ENCODE assay signal across 8 cellular contexts in the genomic region with DNA sequence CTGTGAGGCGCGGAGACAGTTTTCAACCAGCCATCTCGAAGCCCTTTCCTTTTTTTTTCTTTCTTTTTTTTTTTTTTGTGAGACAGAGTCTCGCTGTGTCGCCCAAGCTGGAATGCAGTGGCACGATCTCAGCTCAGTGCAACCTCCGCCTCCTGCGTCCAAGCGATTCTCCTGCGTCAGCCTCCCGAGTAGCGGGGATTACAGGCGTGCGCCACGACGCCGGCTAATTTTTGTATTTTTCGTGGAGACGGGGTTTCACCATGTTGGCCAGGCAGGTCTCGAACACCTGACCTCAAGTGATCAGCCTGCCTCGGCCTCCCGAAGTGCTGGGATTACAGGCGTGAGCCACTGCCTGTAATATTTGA. TPM values are rescaled to one million over a fixed set of nuclear protein-coding genes. Genes with fewer than 3 reads are reported as not detected.
DNase-seq lines count a peak whose midpoint lies in the region; ATAC-seq, FAIRE-seq and TF ChIP-seq lines count a peak whose summit lies in the region.
"Not testable (repeated sequence)": the region's sequence is repeated elsewhere in the genome, so short reads cannot be mapped to it uniquely, and the experiment has no call there.

No MANE protein-coding gene starts in this region.

- POLR2A ChIA-PET in naive thymus-derived CD8-positive, alpha-beta T cell (lab: Charles Lee), result not testable (repeated sequence)

- H3K4me3 Mint-ChIP-seq in naive thymus-derived CD8-positive, alpha-beta T cell, result peak overlapping the region in 9 of 10 donors; percentile 57 to 77 (median 68)

- H3K4me1 Mint-ChIP-seq in naive thymus-derived CD8-positive, alpha-beta T cell, result peaks cover 0 to 26% (median 5%) of the 10 kb centered on the region in 4 donors

- H3K27ac ChIP-seq in ACC112 (ENCODE audit: low read depth, low read length) (peak overlapping the region; percentile 91), WERI-Rb-1 (peak overlapping the region; percentile 89; the same call in 1 of the 2 replicates), esophagus (ENCODE audit: low read depth in 2 of 2, low read length in 1 of 2) (peak overlapping the region; percentile 91 to 98), small intestine (ENCODE audit: low read depth in 1 of 2, low read length in 1 of 2) (peak overlapping the region; percentile 82 to 91)
- H3K27ac ChIP-seq in HUES6 (ENCODE audit: low read depth, low read length), result not testable (repeated sequence)

- 9 to 10% methylated on average over 23 of the region's 23 CpGs for WGBS in esophagus, 2 donors
- 4 to 10% (median 9%) methylated on average over 22 to 23 of the region's 23 CpGs for whole genome bisulfite sequencing in small intestine, 3 donors

- H3K9ac ChIP-seq in HUES6 (ENCODE audit: low read length), result peak overlapping the region; percentile 65

- H3K9me3 ChIP-seq in HUES6 (ENCODE audit: control insufficient read depth, insufficient read depth, low read depth, low read length); WERI-Rb-1 (ENCODE audit: severe bottlenecking); esophagus (ENCODE audit: control insufficient read depth in 2 of 2, insufficient read depth in 1 of 2, low read depth in 1 of 2, low read length in 1 of 2); small intestine (ENCODE audit: control insufficient read depth, low read depth): not testable (repeated sequence)

- not testable (repeated sequence) for H3K36me3 Mint-ChIP-seq in naive thymus-derived CD8-positive, alpha-beta T cell

- not testable (repeated sequence) for H3K27me3 ChIP-seq in ACC112 (ENCODE audit: insufficient read depth, low read length); esophagus (ENCODE audit: control insufficient read depth in 1 of 2, insufficient read depth in 2 of 2, low read length in 2 of 2); small intestine (ENCODE audit: control insufficient read depth in 2 of 2, insufficient read depth in 2 of 2, low read length in 2 of 2)
- peaks cover 71% of the 10 kb centered on the region for H3K27me3 ChIP-seq in HUES6 (ENCODE audit: control insufficient read depth, insufficient read depth, low read length)
- H3K27me3 ChIP-seq in WERI-Rb-1 (ENCODE audit: insufficient read depth, low read depth, severe bottlenecking), result peaks cover 26% of the 10 kb centered on the region

- peaks cover 22% of the 10 kb centered on the region for H3K36me3 ChIP-seq in ACC112 (ENCODE audit: insufficient read depth, low read length)
- H3K36me3 ChIP-seq in HUES6 (ENCODE audit: control insufficient read depth, insufficient read depth, low read length); WERI-Rb-1: not testable (repeated sequence)
- peaks cover 0 to 18% of the 10 kb centered on the region in 2 donors for H3K36me3 ChIP-seq in esophagus (ENCODE audit: control insufficient read depth in 2 of 2, insufficient read depth in 2 of 2, low read length in 1 of 2)
- H3K36me3 ChIP-seq in small intestine (ENCODE audit: control insufficient read depth in 2 of 2, insufficient read depth in 2 of 2, low read length in 2 of 2), result peaks cover 0 to 11% of the 10 kb centered on the region in 2 donors

- H3K9me3 Mint-ChIP-seq in naive thymus-derived CD8-positive, alpha-beta T cell, result not testable (repeated sequence)

- H2AFZ ChIP-seq in ACC112 (ENCODE audit: low read length, unreplicated experiment), result not testable (repeated sequence)

- H3K27ac Mint-ChIP-seq in naive thymus-derived CD8-positive, alpha-beta T cell, result peak overlapping the region in 1 of 10 donors; percentile 80

- not testable (repeated sequence) for ATAC-seq in naive thymus-derived CD8-positive, alpha-beta T cell

- H3K4me3 ChIP-seq in ACC112 (ENCODE audit: low read depth, low read length) (peak overlapping the region; percentile 86), HUES6 (ENCODE audit: low read depth, low read length) (peak overlapping the region; percentile 66), WERI-Rb-1 (ENCODE audit: low read depth, low read length) (peak overlapping the region; percentile 61), astrocyte of the cerebellum (ENCODE audit: low read depth, low read length) (peak overlapping the region; percentile 52), esophagus (ENCODE audit: low read depth in 1 of 2, low read length in 2 of 2) (peak overlapping the region; percentile 78 to 92), small intestine (ENCODE audit: low read depth in 1 of 2, low read length in 2 of 2) (peak overlapping the region in 1 of 2 donors; percentile 76)

- in situ Hi-C loops in astrocyte of the cerebellum (cut with HindIII; ENCODE audit: low sequenced_read_pairs), result loop anchor here (25.0 kb wide), 2 partner anchors 1047 to 1272 kb away; no protein-coding TSS in a partner anchor

- H3K4me1 ChIP-seq in ACC112 (ENCODE audit: control insufficient read depth, insufficient read depth, low read length, unreplicated experiment) (peaks cover 18% of the 10 kb centered on the region), HUES6 (ENCODE audit: control insufficient read depth, insufficient read depth, low read length) (peaks cover 22% of the 10 kb centered on the region; the same call in 1 of the 2 replicates)
- not testable (repeated sequence) for H3K4me1 ChIP-seq in esophagus (ENCODE audit: control insufficient read depth in 2 of 2, insufficient read depth in 2 of 2, low read length in 1 of 2); small intestine (ENCODE audit: control insufficient read depth in 2 of 2, insufficient read depth in 1 of 2, low read depth in 1 of 2, low read length in 1 of 2)

- H3K79me2 ChIP-seq in ACC112 (ENCODE audit: control insufficient read depth, insufficient read depth, low read length, unreplicated experiment), result peaks cover 37% of the 10 kb centered on the region

- not testable (repeated sequence) for FAIRE-seq in small intestine (lab: Jason Lieb, UNC)

- H3K27me3 Mint-ChIP-seq in naive thymus-derived CD8-positive, alpha-beta T cell, result peaks cover 36 to 74% (median 50%) of the 10 kb centered on the region in 5 donors

- not testable (repeated sequence) for TF ChIP-seq CTCF in WERI-Rb-1 (IDR thresholded peaks at IDR 0.05; ENCODE audit: low read depth, low read length); astrocyte of the cerebellum (IDR thresholded peaks at IDR 0.05; ENCODE audit: low read depth, low read length, missing control alignments)

- not testable (repeated sequence) for DNase-seq in WERI-Rb-1; astrocyte of the cerebellum (ENCODE audit: low read depth); naive thymus-derived CD8-positive, alpha-beta T cell
- DNase-seq in islet precursor cell (peak; percentile 71), small intestine (peak; percentile 44)

RNA-seq across cellular contexts. Expression of a gene that starts 1.0 kb away (rescaled TPM):
- polyA plus RNA-seq in esophagus, result 100 to 1,000 TPM in 1 of 2 donors, 10 to 100 TPM in 1; 49.8 to 107 TPM
- under 1 TPM; 0.82 to 0.96 TPM for total RNA-seq in naive thymus-derived CD8-positive, alpha-beta T cell
- not detected for polyA plus RNA-seq in naive thymus-derived CD8-positive, alpha-beta T cell
- polyA plus RNA-seq in small intestine, result 100 to 1,000 TPM in 1 of 3 donors, 10 to 100 TPM in 2; 63.4 to 122 (median 72.7) TPM

Comparison
In these comparisons a context has a peak if more than half of its experiments do, and no peak if none do; other contexts are left out.
1. RNA of a gene that starts 1.0 kb away (polyA plus RNA-seq): 49.8 to 107 TPM in esophagus and 63.4 to 122 TPM in small intestine; not detected in naive thymus-derived CD8-positive, alpha-beta T cell; every median in the first group is over 10 times any median in the second.